Comparison of ENCODE assay signal across 8 cellular contexts in the genomic region with DNA sequence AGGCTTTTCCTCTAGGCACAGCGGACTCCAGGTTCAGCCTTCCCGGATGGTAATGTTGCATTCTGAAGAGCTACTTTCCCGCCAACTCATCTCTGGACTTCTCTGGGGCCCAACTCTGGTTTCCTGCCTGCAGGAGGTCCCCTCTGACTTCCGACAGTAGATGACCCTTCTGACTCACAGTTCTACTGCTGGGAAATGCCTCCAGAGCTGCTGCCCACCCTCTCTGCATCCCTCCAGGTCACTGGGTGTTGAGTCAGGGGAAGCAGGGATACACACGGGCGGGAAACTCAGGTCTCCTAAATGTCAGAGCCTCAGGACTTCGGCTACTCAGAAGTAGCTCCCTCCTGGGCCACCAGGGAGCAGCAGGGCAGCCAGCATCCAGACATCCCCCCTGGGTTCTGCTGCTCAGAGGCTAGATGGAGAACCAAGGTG. TPM values are rescaled to one million over a fixed set of nuclear protein-coding genes. Genes with fewer than 3 reads are reported as not detected.
DNase-seq lines count a peak whose midpoint lies in the region; ATAC-seq and TF ChIP-seq lines count a peak whose summit lies in the region.

No MANE protein-coding gene starts in this region.

- no peaks in the 10 kb centered on the region for H3K9me2 ChIP-seq in Loucy (replicated peaks; ENCODE audit: low read depth, low read length)

- H3F3A ChIP-seq in Loucy (ENCODE audit: low read depth), result 0 out of 2 replicates have a peak, but pooled peaks cover under 1% of the 10 kb centered on the region

- no peaks in the 10 kb centered on the region for H4K20me1 ChIP-seq in Loucy (ENCODE audit: insufficient read depth, low read length, poor library complexity, severe bottlenecking)

- peaks cover 26% of the 10 kb centered on the region for H3K79me2 ChIP-seq in Loucy (ENCODE audit: insufficient read depth, low read length)

- H3K4me1 ChIP-seq in cardiac muscle cell (ENCODE audit: low read depth) (peaks cover 7% of the 10 kb centered on the region), Loucy (ENCODE audit: insufficient read depth, low read length, poor library complexity, severe bottlenecking) (peaks cover 42% of the 10 kb centered on the region)

- ATAC-seq in left ventricle myocardium superior, result no peak

- intact Hi-C loops in left ventricle myocardium superior (cut with micrococcal nuclease), result no loop called here

- H3K27me3 ChIP-seq in cardiac muscle cell (peaks cover 16% of the 10 kb centered on the region), Loucy (ENCODE audit: insufficient read depth, low read length, poor library complexity, severe bottlenecking) (no peaks in the 10 kb centered on the region)

- no peak overlapping the region for H2AFZ ChIP-seq in Loucy (ENCODE audit: low read length)

- TF ChIP-seq CTCF in cardiac muscle cell (IDR thresholded peaks at IDR 0.05; ENCODE audit: low read depth, low read length), result peak; percentile 48
- TF ChIP-seq CTCF in Loucy (conservative IDR thresholded peaks at IDR 0.05; ENCODE audit: low read length), result peak; percentile 54
- TF ChIP-seq CTCF in cardiac fibroblast (IDR thresholded peaks at IDR 0.05; ENCODE audit: low read depth, low read length), result peak; percentile 51

- peak; percentile 30 to 45 for DNase-seq in cardiac muscle cell (ENCODE audit: low read depth in 1 of 2, low spot score in 1 of 2)
- DNase-seq in left ventricle myocardium superior, result no peak
- peak; percentile 42 to 51 for DNase-seq in cardiac fibroblast (ENCODE audit: low read depth in 2 of 2)
- peak; percentile 50 for DNase-seq in stimulated activated CD8-positive, alpha-beta memory T cell treated with anti-CD3 and anti-CD28 coated beads, Interleukin-4, amount 100 ng/mL, for 48 hours
- DNase-seq in medulla oblongata (ENCODE audit: extremely low spot score), result no peak
- no peak for DNase-seq in hypothalamus (lab: John Stamatoyannopoulos, UW)
- no peak for DNase-seq in NCI-H187 treated with DMSO at 0.1 percent for 48 hours (lab: John Stamatoyannopoulos, UW)

- H3K36me3 ChIP-seq in cardiac muscle cell (no peaks in the 10 kb centered on the region), Loucy (ENCODE audit: insufficient read depth, low read length) (no peaks in the 10 kb centered on the region)

- H3K9me3 ChIP-seq in cardiac muscle cell (ENCODE audit: low read depth) (no peaks in the 10 kb centered on the region), Loucy (ENCODE audit: insufficient read depth, low read depth, low read length) (no peaks in the 10 kb centered on the region)

- H3K4me2 ChIP-seq in Loucy (ENCODE audit: low read depth, low read length, poor library complexity, severe bottlenecking), result no peak overlapping the region

- no peak overlapping the region for H3K27ac ChIP-seq in cardiac muscle cell

- no peak overlapping the region for H3K9ac ChIP-seq in Loucy (ENCODE audit: low read depth, low read length, poor library complexity, severe bottlenecking)

- H3K4me3 ChIP-seq in cardiac muscle cell (no peak overlapping the region), Loucy (ENCODE audit: low read length, poor library complexity, severe bottlenecking) (no peak overlapping the region), cardiac fibroblast (replicated peaks in 1 of 2; ENCODE audit: low read depth in 2 of 2, low read length in 2 of 2) (no peak overlapping the region)

RNA-seq across cellular contexts. Expression of gene KIF21B, which starts 2.1 kb away (rescaled TPM):
- total RNA-seq in cardiac muscle cell (2.4 and 3.5 TPM in 2 replicates), left ventricle myocardium superior (0.45 TPM)
- 0.29 and 1.1 TPM in 2 replicates for polyA plus RNA-seq in cardiac muscle cell

Comparison
In these comparisons a context has a peak if more than half of its experiments do, and no peak if none do; other contexts are left out.
1. DNase-seq: peak in cardiac muscle cell (2 of 2), cardiac fibroblast (2 of 2) and stimulated activated CD8-positive, alpha-beta memory T cell treated with anti-CD3 and anti-CD28 coated beads, Interleukin-4, amount 100 ng/mL, for 48 hours (single experiment); none in left ventricle myocardium superior (single experiment), medulla oblongata (single experiment), hypothalamus (0 of 51) and NCI-H187 treated with DMSO at 0.1 percent for 48 hours (single experiment).
2. Peak in every context shown above with its lines, with median percentiles within 50 percentile points of each other: CTCF ChIP-seq.